12 cellular contexts compared by ENCODE assay signal in the genomic region with DNA sequence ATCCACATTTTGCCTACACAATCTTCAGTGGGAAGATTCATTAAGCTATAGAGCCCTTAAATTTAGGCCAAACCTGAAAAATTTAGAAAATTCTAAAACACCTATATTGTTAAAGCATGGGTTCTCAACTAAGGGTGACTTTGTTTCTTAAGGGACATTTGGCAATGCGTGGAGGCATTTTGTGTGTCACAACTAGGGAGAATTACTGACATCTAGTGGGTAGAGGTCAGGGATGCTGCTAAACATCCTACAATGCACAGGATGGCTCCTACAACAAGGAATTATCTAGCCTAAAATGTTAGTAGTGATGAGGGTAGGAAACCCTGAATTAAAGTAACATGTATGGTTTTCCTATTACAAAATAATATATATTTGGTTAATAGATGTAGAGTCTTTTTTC. TPM values are rescaled to one million over a fixed set of nuclear protein-coding genes. Genes with fewer than 3 reads are reported as not detected.
DNase-seq lines count a peak whose midpoint lies in the region; ATAC-seq, FAIRE-seq and TF ChIP-seq lines count a peak whose summit lies in the region.
"Had no signal": no experiment of that assay in that cellular context is flagged by ENCODE, and none has a peak within 500 bp of the region (broad histone marks: within the 10 kb centered on the region; RNA-seq: fewer than 3 reads in every experiment).

No MANE protein-coding gene starts in this region.

- H3K9me2 ChIP-seq in DOHH2 (replicated peaks; ENCODE audit: control insufficient read depth, low read length), result no peaks in the 10 kb centered on the region

- intact Hi-C loops in left colon (cut with DNase I, micrococcal nuclease), result no loop called here

- TF ChIP-seq CTCF in DOHH2 (IDR thresholded peaks at IDR 0.05; ENCODE audit: low read depth, low read length, poor library complexity, severe bottlenecking) (peak; percentile 19), WTC11 (IDR thresholded peaks at IDR 0.05) (no peak)

- H3K36me3 Mint-ChIP-seq in WTC11, result no peaks in the 10 kb centered on the region
- H3K36me3 Mint-ChIP-seq in activated CD4-positive, alpha-beta T cell treated with anti-CD3 and anti-CD28 coated beads, Interleukin-2, amount 10 ng/mL, durations not matched to agents 7 days and 5 days (ENCODE audit: low read depth), result no peaks in the 10 kb centered on the region
- H3K36me3 Mint-ChIP-seq: activated CD4-positive, alpha-beta memory T cell treated with anti-CD3 and anti-CD28 coated beads for 36 hours had no signal

- no peaks in the 10 kb centered on the region for H3K36me3 ChIP-seq in DOHH2 (ENCODE audit: control insufficient read depth, low read length)
- H3K36me3 ChIP-seq: uterus had no signal

- POLR2A ChIA-PET in WTC11 (lab: Charles Lee), result no interaction called here
- POLR2A ChIA-PET in activated CD4-positive, alpha-beta T cell treated with anti-CD3 and anti-CD28 coated beads, Interleukin-2, amount 10 ng/mL, durations not matched to agents 7 days and 5 days (lab: Charles Lee), result no interaction called here

- no peak overlapping the region for H3K4me3 Mint-ChIP-seq in WTC11
- H3K4me3 Mint-ChIP-seq in activated CD4-positive, alpha-beta T cell treated with anti-CD3 and anti-CD28 coated beads, Interleukin-2, amount 10 ng/mL, durations not matched to agents 7 days and 5 days, result no peak overlapping the region
- H3K4me3 Mint-ChIP-seq: activated CD4-positive, alpha-beta memory T cell treated with anti-CD3 and anti-CD28 coated beads for 36 hours; brain had no signal

- no peaks in the 10 kb centered on the region for H4K20me1 ChIP-seq in DOHH2 (ENCODE audit: control insufficient read depth, insufficient read depth, low read depth, low read length)

- CTCF ChIA-PET in WTC11 (lab: Charles Lee), result interaction anchor here (1.5 kb wide), 1 partner anchor 42 kb away, joined by 5 read pairs; no protein-coding TSS in a partner anchor
- CTCF ChIA-PET in activated CD4-positive, alpha-beta T cell treated with anti-CD3 and anti-CD28 coated beads, Interleukin-2, amount 10 ng/mL, durations not matched to agents 7 days and 5 days (lab: Charles Lee), result no interaction called here

- no peaks in the 10 kb centered on the region for H3K4me1 ChIP-seq in DOHH2 (ENCODE audit: control insufficient read depth, low read length)
- H3K4me1 ChIP-seq: uterus had no signal

- H3K9me3 ChIP-seq in DOHH2 (ENCODE audit: control insufficient read depth, insufficient read depth, low read length), result no peaks in the 10 kb centered on the region
- H3K9me3 ChIP-seq: uterus had no signal

- H3K9me3 Mint-ChIP-seq in WTC11, result no peaks in the 10 kb centered on the region
- no peaks in the 10 kb centered on the region for H3K9me3 Mint-ChIP-seq in activated CD4-positive, alpha-beta T cell treated with anti-CD3 and anti-CD28 coated beads, Interleukin-2, amount 10 ng/mL, durations not matched to agents 7 days and 5 days
- H3K9me3 Mint-ChIP-seq: activated CD4-positive, alpha-beta memory T cell treated with anti-CD3 and anti-CD28 coated beads for 36 hours had no signal

- H3K27ac Mint-ChIP-seq in WTC11, result no peak overlapping the region
- H3K27ac Mint-ChIP-seq in activated CD4-positive, alpha-beta T cell treated with anti-CD3 and anti-CD28 coated beads, Interleukin-2, amount 10 ng/mL, durations not matched to agents 7 days and 5 days, result no peak overlapping the region
- H3K27ac Mint-ChIP-seq: activated CD4-positive, alpha-beta memory T cell treated with anti-CD3 and anti-CD28 coated beads for 36 hours; brain had no signal

- H3K4me1 Mint-ChIP-seq in WTC11, result peaks cover 7% of the 10 kb centered on the region; the same call in 1 of the 2 replicates
- H3K4me1 Mint-ChIP-seq in activated CD4-positive, alpha-beta T cell treated with anti-CD3 and anti-CD28 coated beads, Interleukin-2, amount 10 ng/mL, durations not matched to agents 7 days and 5 days, result no peaks in the 10 kb centered on the region

- peak; percentile 57 for FAIRE-seq in HTR-8/SVneo (lab: Jason Lieb, UNC)
- FAIRE-seq in frontal cortex (lab: Jason Lieb, UNC), result no peak

- H3F3A ChIP-seq in DOHH2 (ENCODE audit: control insufficient read depth, insufficient read depth), result no peaks in the 10 kb centered on the region; the same call in 1 of the 2 replicates

- H3K27me3 Mint-ChIP-seq in WTC11 (ENCODE audit: low read depth), result no peaks in the 10 kb centered on the region
- H3K27me3 Mint-ChIP-seq in activated CD4-positive, alpha-beta T cell treated with anti-CD3 and anti-CD28 coated beads, Interleukin-2, amount 10 ng/mL, durations not matched to agents 7 days and 5 days, result no peaks in the 10 kb centered on the region
- H3K27me3 Mint-ChIP-seq: activated CD4-positive, alpha-beta memory T cell treated with anti-CD3 and anti-CD28 coated beads for 36 hours; brain had no signal

- H3K79me2 ChIP-seq in DOHH2 (ENCODE audit: control insufficient read depth, low read length), result peaks cover 55% of the 10 kb centered on the region

- no peak overlapping the region for H3K27ac ChIP-seq in DOHH2 (ENCODE audit: low read depth, low read length)
- H3K27ac ChIP-seq: uterus had no signal

- ATAC-seq in WTC11 (peak; percentile 68), left colon (peak; percentile 40)

- DNase-seq in HTR-8/SVneo (ENCODE audit: insufficient read length, low spot score) (no peak), WTC11 (ENCODE audit: low spot score) (no peak), left colon (no peak), inferior parietal cortex (ENCODE audit: extremely low spot score) (no peak), frontal cortex (ENCODE audit: low spot score in 2 of 2) (no peak)
- no peak for DNase-seq in activated CD4-positive, alpha-beta T cell treated with anti-CD3 and anti-CD28 coated beads, Interleukin-2, amount 10 ng/mL, durations not matched to agents 7 days and 5 days
- DNase-seq in activated CD8-positive, alpha-beta memory T cell treated with anti-CD3 and anti-CD28 coated beads, Interleukin-2, amount 50 U/mL, for 4 hours, result no peak
- DNase-seq: activated CD4-positive, alpha-beta memory T cell treated with anti-CD3 and anti-CD28 coated beads for 36 hours; NCI-H2081 treated with DMSO at 0.1 percent for 48 hours; uterus had no signal

- H3K27me3 ChIP-seq in DOHH2 (ENCODE audit: control insufficient read depth, low read length), result no peaks in the 10 kb centered on the region
- H3K27me3 ChIP-seq: uterus had no signal

- H3K4me3 ChIP-seq in DOHH2 (ENCODE audit: low read length), result no peak overlapping the region
- H3K4me3 ChIP-seq: uterus had no signal

- H3K4me2 ChIP-seq in DOHH2 (ENCODE audit: low read length), result no peak overlapping the region

TF ChIP-seq in WTC11, 78 proteins besides CTCF, POLR2A, EP300 and RAD21:
- TF ChIP-seq, protein P1, sequence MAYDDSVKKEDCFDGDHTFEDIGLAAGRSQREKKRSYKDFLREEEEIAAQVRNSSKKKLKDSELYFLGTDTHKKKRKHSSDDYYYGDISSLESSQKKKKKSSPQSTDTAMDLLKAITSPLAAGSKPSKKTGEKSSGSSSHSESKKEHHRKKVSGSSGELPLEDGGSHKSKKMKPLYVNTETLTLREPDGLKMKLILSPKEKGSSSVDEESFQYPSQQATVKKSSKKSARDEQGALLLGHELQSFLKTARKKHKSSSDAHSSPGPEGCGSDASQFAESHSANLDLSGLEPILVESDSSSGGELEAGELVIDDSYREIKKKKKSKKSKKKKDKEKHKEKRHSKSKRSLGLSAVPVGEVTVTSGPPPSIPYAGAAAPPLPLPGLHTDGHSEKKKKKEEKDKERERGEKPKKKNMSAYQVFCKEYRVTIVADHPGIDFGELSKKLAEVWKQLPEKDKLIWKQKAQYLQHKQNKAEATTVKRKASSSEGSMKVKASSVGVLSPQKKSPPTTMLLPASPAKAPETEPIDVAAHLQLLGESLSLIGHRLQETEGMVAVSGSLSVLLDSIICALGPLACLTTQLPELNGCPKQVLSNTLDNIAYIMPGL (CRISPR knock-in tag; IDR thresholded peaks at IDR 0.05), result no peak
- TF ChIP-seq ZNF416 (CRISPR knock-in tag; IDR thresholded peaks at IDR 0.05) (no peak), MYBL2 (CRISPR knock-in tag; IDR thresholded peaks at IDR 0.05) (no peak)
- TF ChIP-seq, protein P2, sequence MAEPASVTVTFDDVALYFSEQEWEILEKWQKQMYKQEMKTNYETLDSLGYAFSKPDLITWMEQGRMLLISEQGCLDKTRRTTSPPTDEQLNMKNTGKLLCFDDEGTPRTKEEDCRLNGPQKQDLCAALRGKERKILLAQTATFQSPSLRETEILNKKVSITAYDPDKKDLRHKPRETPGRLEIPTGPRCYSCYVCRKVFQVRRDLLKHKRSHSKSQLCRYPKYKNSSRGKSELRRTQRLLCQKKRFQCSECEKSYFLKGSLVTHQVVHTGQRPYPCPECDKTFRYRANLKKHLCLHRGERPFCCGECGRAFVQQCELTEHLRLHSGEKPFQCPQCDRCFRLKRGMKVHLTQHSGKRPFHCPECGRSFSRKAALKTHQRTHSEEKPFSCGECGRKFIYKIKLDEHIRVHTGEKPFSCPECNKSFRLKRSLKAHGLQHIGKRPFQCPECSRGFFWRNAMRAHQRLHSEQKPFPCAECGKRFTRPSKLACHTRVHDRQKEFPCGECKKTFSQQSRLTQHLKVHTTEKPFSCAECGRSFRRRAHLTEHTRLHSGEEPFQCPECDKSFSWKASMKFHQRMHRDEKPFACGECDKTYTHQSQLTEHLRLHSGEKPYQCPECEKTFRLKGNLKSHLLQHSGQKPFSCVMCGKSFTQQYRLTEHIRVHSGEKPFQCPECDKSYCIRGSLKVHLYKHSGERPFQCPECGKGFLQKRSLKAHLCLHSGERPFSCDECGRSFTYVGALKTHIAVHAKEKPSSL (CRISPR knock-in tag; conservative IDR thresholded peaks at IDR 0.05), result no peak
- TF ChIP-seq, protein P3, sequence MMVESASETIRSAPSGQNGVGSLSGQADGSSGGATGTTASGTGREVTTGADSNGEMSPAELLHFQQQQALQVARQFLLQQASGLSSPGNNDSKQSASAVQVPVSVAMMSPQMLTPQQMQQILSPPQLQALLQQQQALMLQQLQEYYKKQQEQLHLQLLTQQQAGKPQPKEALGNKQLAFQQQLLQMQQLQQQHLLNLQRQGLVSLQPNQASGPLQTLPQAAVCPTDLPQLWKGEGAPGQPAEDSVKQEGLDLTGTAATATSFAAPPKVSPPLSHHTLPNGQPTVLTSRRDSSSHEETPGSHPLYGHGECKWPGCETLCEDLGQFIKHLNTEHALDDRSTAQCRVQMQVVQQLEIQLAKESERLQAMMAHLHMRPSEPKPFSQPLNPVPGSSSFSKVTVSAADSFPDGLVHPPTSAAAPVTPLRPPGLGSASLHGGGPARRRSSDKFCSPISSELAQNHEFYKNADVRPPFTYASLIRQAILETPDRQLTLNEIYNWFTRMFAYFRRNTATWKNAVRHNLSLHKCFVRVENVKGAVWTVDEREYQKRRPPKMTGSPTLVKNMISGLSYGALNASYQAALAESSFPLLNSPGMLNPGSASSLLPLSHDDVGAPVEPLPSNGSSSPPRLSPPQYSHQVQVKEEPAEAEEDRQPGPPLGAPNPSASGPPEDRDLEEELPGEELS (CRISPR knock-in tag; IDR thresholded peaks at IDR 0.05), result no peak

RNA-seq across cellular contexts. Expression of a gene that starts 55.8 kb away (rescaled TPM):
- 26.1 to 32.9 TPM (median 28.8 TPM) in 3 replicates for total RNA-seq in WTC11 (2021)
- 10 to 100 TPM; 32.4 to 34.7 TPM for total RNA-seq in left colon
- 10 to 100 TPM; 48.4 to 55.2 TPM for total RNA-seq in activated CD4-positive, alpha-beta T cell treated with anti-CD3 and anti-CD28 coated beads, Interleukin-2, amount 10 ng/mL, durations not matched to agents 7 days and 5 days
- total RNA-seq in frontal cortex, result 77.5 TPM
